10 cellular contexts compared by ENCODE assay signal in genomic region chr14:70882771-70883492, GRCh38. TPM values are rescaled to one million over a fixed set of nuclear protein-coding genes. Genes with fewer than 3 reads are reported as not detected.
DNase-seq lines count a peak whose midpoint lies in the region; ATAC-seq and TF ChIP-seq lines count a peak whose summit lies in the region.
"Had no signal": no experiment of that assay in that cellular context is flagged by ENCODE, and none has a peak within 500 bp of the region (broad histone marks: within the 10 kb centered on the region; RNA-seq: fewer than 3 reads in every experiment).

No MANE protein-coding gene starts in this region.

- peaks cover 20% of the 10 kb centered on the region for H3K4me1 Mint-ChIP-seq in MCF 10A (ENCODE audit: insufficient read depth, unreplicated experiment)

- H3K4me1 ChIP-seq in breast epithelium (no peaks in the 10 kb centered on the region), upper lobe of right lung (peaks cover 12% of the 10 kb centered on the region)

- H3K27ac ChIP-seq in breast epithelium (peak overlapping the region in 1 of 2 donors; percentile 68), upper lobe of right lung (peak overlapping the region; percentile 70), caudate nucleus (ENCODE audit: low read depth, low read length) (no peak overlapping the region)

- DNase-seq in MCF 10A (ENCODE audit: unreplicated experiment) (peak; percentile 80), breast epithelium (ENCODE audit: low spot score in 2 of 2) (no peak), SIG-M5 treated with dmso at 0.1 percent for 504 hours (lab: John Stamatoyannopoulos, UW; ENCODE audit: unreplicated experiment) (peak; percentile 98), fibroblast of gingiva (ENCODE audit: low read depth) (peak; percentile 51), upper lobe of right lung (no peak), caudate nucleus (lab: John Stamatoyannopoulos, UW) (no peak), middle frontal gyrus (ENCODE audit: extremely low spot score, low spot score) (no peak)
- DNase-seq: Calu3, NCI-H187 had no signal

- H3K27me3 Mint-ChIP-seq in MCF 10A (ENCODE audit: insufficient read depth, unreplicated experiment): no peaks in the 10 kb centered on the region

- CTCF ChIA-PET in MCF 10A (lab: Yijun Ruan, JAX): no interaction called here

- TF ChIP-seq POLR2A in breast epithelium (IDR thresholded peaks at IDR 0.05): no peak

- H3K36me3 ChIP-seq in breast epithelium: no peaks in the 10 kb centered on the region
- H3K36me3 ChIP-seq in upper lobe of right lung: no peaks in the 10 kb centered on the region

- intact Hi-C loops in MCF 10A (cut with micrococcal nuclease) (no loop called here), breast epithelium (cut with DNase I; ENCODE audit: low total_unique reads) (no loop called here), upper lobe of right lung (cut with DNase I) (no loop called here)

- POLR2A ChIA-PET in MCF 10A (lab: Yijun Ruan, JAX): interaction anchor here (0.8 kb wide), 1 partner anchor 11 kb away, joined by 3 read pairs; no protein-coding TSS in a partner anchor

- ATAC-seq in upper lobe of right lung (peak; percentile 78), GM18868 (IDR thresholded peaks at IDR 0.05; ENCODE audit: unreplicated experiment) (no peak)

- no peak overlapping the region for H3K4me3 Mint-ChIP-seq in MCF 10A (ENCODE audit: unreplicated experiment)

- no TSS peak for BruUV-seq in MCF 10A (replicated peaks; lab: Mats Ljungman, UMichigan)

- TF ChIP-seq CTCF in MCF 10A (IDR thresholded peaks at IDR 0.05; ENCODE audit: unreplicated experiment) (no peak), breast epithelium (IDR thresholded peaks at IDR 0.05) (no peak), upper lobe of right lung (IDR thresholded peaks at IDR 0.05) (no peak)

- H3K9me3 ChIP-seq in breast epithelium (no peaks in the 10 kb centered on the region), upper lobe of right lung (no peaks in the 10 kb centered on the region)

- H3K36me3 Mint-ChIP-seq in MCF 10A (ENCODE audit: insufficient read depth, unreplicated experiment): peaks cover 6% of the 10 kb centered on the region

- no peak overlapping the region for H3K27ac Mint-ChIP-seq in MCF 10A (ENCODE audit: low read depth, unreplicated experiment)

- H3K27me3 ChIP-seq in breast epithelium (no peaks in the 10 kb centered on the region), upper lobe of right lung (no peaks in the 10 kb centered on the region)

- H3K9me3 Mint-ChIP-seq in MCF 10A (ENCODE audit: unreplicated experiment): no peaks in the 10 kb centered on the region

- H3K4me3 ChIP-seq in breast epithelium (no peak overlapping the region), upper lobe of right lung (no peak overlapping the region)

RNA-seq across cellular contexts. Expression of gene PCNX1, which starts 24.3 kb away (rescaled TPM):
- total RNA-seq in MCF 10A (2022) (48.7 and 55.6 TPM in 2 replicates), breast epithelium (100 to 1,000 TPM in 1 of 3 donors, 10 to 100 TPM in 2; 61.8 to 105 (median 92.5) TPM), upper lobe of right lung (46.5 TPM)

Comparison
In these comparisons a context has a peak if more than half of its experiments do, and no peak if none do; other contexts are left out.
1. DNase-seq: peak in MCF 10A (single experiment), SIG-M5 treated with dmso at 0.1 percent for 504 hours (single experiment) and fibroblast of gingiva (single experiment); none in breast epithelium (0 of 2), upper lobe of right lung (single experiment), caudate nucleus (0 of 61) and middle frontal gyrus (single experiment).